11 cellular contexts compared by ENCODE assay signal in the genomic region with DNA sequence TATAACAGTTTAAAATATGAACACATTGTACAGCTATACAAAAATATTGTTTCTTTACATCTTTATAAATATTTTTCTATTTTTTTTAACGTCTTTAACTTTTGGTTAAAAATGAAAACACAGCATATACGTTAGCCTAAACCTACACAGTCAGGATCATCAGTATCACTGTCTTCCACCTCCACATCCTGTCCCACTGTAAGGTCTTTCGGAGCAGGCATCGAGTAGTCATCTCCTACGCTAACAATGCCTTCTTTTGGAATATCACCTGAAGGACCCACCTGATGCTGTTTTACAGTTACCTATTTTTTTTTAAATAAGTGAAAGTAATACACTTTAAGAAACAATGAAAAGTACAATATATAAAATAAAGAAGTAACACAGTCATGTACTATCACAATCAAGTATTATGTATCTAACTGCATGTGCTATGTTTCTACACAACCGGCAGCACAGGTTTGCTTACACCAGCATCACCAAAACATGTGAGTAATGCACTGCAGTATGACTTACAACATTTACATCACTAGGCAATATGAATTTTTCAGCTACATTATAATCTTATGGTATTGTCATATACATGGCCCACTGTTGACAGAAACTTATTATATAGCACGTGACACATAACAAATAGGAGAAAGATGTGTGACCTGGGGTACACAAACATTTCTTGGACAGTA.
DNase-seq lines count a peak whose midpoint lies in the region; ATAC-seq and FAIRE-seq lines count a peak whose summit lies in the region.
"Had no signal": no experiment of that assay in that cellular context is flagged by ENCODE, and none has a peak within 500 bp of the region (broad histone marks: within the 10 kb centered on the region; RNA-seq: fewer than 3 reads in every experiment).

No MANE protein-coding gene starts in this region.

- peak overlapping the region; percentile 91 for H3K27ac ChIP-seq in epithelial cell of prostate
- H3K27ac ChIP-seq: testis had no signal

- DNase-seq in CD1c-positive myeloid dendritic cell (ENCODE audit: extremely low spot score) (peak; percentile 14), RCC 7860 (ENCODE audit: low spot score) (peak; percentile 22), epithelial cell of prostate (ENCODE audit: low read depth, low spot score) (peak; percentile 89), DMS153 (lab: John Stamatoyannopoulos, UW) (no peak), urothelium cell line (ENCODE audit: low spot score) (no peak), OCI-M2 (lab: John Stamatoyannopoulos, UW; ENCODE audit: unreplicated experiment) (no peak), mesenteric fat pad (ENCODE audit: low spot score) (no peak)
- DNase-seq: foreskin melanocyte, posterior cingulate gyrus, testis had no signal

- ATAC-seq in GM21528 (IDR thresholded peaks at IDR 0.05; ENCODE audit: low FRiP score, unreplicated experiment), result peak; percentile 15

- FAIRE-seq in RCC 7860 (lab: Jason Lieb, UNC) (peak; percentile 65), urothelium cell line (lab: Jason Lieb, UNC) (no peak)

Comparison
In these comparisons a context has a peak if more than half of its experiments do, and no peak if none do; other contexts are left out.
1. DNase-seq: peak in CD1c-positive myeloid dendritic cell (single experiment), RCC 7860 (single experiment) and epithelial cell of prostate (single experiment); none in DMS153 (single experiment), urothelium cell line (single experiment), OCI-M2 (single experiment) and mesenteric fat pad (single experiment).